22 cellular contexts compared by ENCODE assay signal in genomic region chr1:15210651-15211390, GRCh38. TPM values are rescaled to one million over a fixed set of nuclear protein-coding genes. Genes with fewer than 3 reads are reported as not detected.
"Had no signal": no experiment of that assay in that cellular context is flagged by ENCODE, and none has a peak within 500 bp of the region (broad histone marks: within the 10 kb centered on the region; RNA-seq: fewer than 3 reads in every experiment).

No MANE protein-coding gene starts in this region.

- H3K9ac ChIP-seq: neural progenitor cell had no signal

- H3K4me2 ChIP-seq: neural progenitor cell had no signal

- H3K27me3 ChIP-seq: breast epithelium, gastrocnemius medialis, heart left ventricle, neural progenitor cell, pancreas, upper lobe of left lung had no signal

- H2AFZ ChIP-seq: neural progenitor cell had no signal

- DNase-seq: activated CD4-positive, alpha-beta T cell treated with anti-CD3 and anti-CD28 coated beads, Interleukin-2, amount 10 ng/mL, durations not matched to agents 7 days and 5 days; activated CD8-positive, alpha-beta memory T cell treated with anti-CD3 and anti-CD28 coated beads, Interleukin-2, amount 50 U/mL, for 48 hours; activated gamma-delta T cell; activated naive CD8-positive, alpha-beta T cell treated with anti-CD3 and anti-CD28 coated beads for 36 hours; activated T-cell treated with anti-CD3 and anti-CD28 coated beads, Interleukin-2, amount 50 U/mL, for 72 hours; anterior cingulate cortex; gastrocnemius medialis; left colon; mammary epithelial cell; naive B cell; pancreas; stimulated activated CD4-positive, alpha-beta T cell treated with anti-CD3 and anti-CD28 coated beads, Interleukin-15, amount 100 ng/mL, for 24 hours; stimulated activated CD4-positive, alpha-beta T cell treated with anti-CD3 and anti-CD28 coated beads, Interleukin-4, amount 100 ng/mL, for 24 hours; stimulated activated naive CD4-positive, alpha-beta T cell; substantia nigra; SW 1271; upper lobe of left lung had no signal

- H3K4me3 ChIP-seq: breast epithelium, gastrocnemius medialis, heart left ventricle, neural progenitor cell, pancreas, skin epidermis, upper lobe of left lung had no signal

- H3K36me3 ChIP-seq: breast epithelium, gastrocnemius medialis, heart left ventricle, neural progenitor cell had no signal

- ATAC-seq: activated T-cell treated with anti-CD3 and anti-CD28 coated beads, Interleukin-2, amount 50 U/mL, for 72 hours; gastrocnemius medialis; left colon; pancreas had no signal

- H3K9me3 ChIP-seq: breast epithelium, gastrocnemius medialis, heart left ventricle, pancreas, upper lobe of left lung had no signal

- H3K27ac ChIP-seq: breast epithelium, epithelial cell of prostate, neural progenitor cell, pancreas, skin epidermis had no signal

RNA-seq across cellular contexts. Expression of gene FHAD1, which starts 36.2 kb away (rescaled TPM):
- total RNA-seq: activated CD4-positive, alpha-beta T cell treated with anti-CD3 and anti-CD28 coated beads, Interleukin-2, amount 10 ng/mL, durations not matched to agents 7 days and 5 days; gastrocnemius medialis had no signal

RNA-seq across cellular contexts. Expression of gene TMEM51, which starts 57.3 kb away (rescaled TPM):
- total RNA-seq: activated CD4-positive, alpha-beta T cell treated with anti-CD3 and anti-CD28 coated beads, Interleukin-2, amount 10 ng/mL, durations not matched to agents 7 days and 5 days; activated naive CD8-positive, alpha-beta T cell treated with anti-CD3 and anti-CD28 coated beads for 36 hours; activated T-cell treated with anti-CD3 and anti-CD28 coated beads, Interleukin-2, amount 50 U/mL, for 72 hours had no signal
